ENCODE assay signal across 13 cellular contexts in genomic region chr6:129489215-129489765, GRCh38.
DNase-seq lines count a peak whose midpoint lies in the region; ATAC-seq, FAIRE-seq and TF ChIP-seq lines count a peak whose summit lies in the region.
"Had no signal": no experiment of that assay in that cellular context is flagged by ENCODE, and none has a peak within 500 bp of the region (broad histone marks: within the 10 kb centered on the region; RNA-seq: fewer than 3 reads in every experiment).

No MANE protein-coding gene starts in this region.

- H3K9me1 ChIP-seq in endothelial cell of umbilical vein (replicated peaks; ENCODE audit: control insufficient read depth, extremely low read depth, insufficient read depth, low read length): no peaks in the 10 kb centered on the region

- H3K27me3 ChIP-seq in PC-9 (ENCODE audit: insufficient read depth, low read depth): no peaks in the 10 kb centered on the region
- H3K27me3 ChIP-seq in endothelial cell of umbilical vein (ENCODE audit: control insufficient read depth in 2 of 2, insufficient read depth in 2 of 2, low read length in 2 of 2): no peaks in the 10 kb centered on the region
- no peaks in the 10 kb centered on the region for H3K27me3 ChIP-seq in skeletal muscle tissue (ENCODE audit: control insufficient read depth in 3 of 3, insufficient read depth in 3 of 3, low read length in 3 of 3)
- H3K27me3 ChIP-seq: body of pancreas, esophagus squamous epithelium had no signal

- POLR2A ChIA-PET in PC-9 (lab: Charles Lee; ENCODE audit: unreplicated experiment): interaction anchor here (0.7 kb wide), 2 partner anchors 171 to 365 kb away, joined by 3 to 9 read pairs; no protein-coding TSS in a partner anchor
- POLR2A ChIA-PET in endothelial cell of umbilical vein (lab: Charles Lee): no interaction called here

- H3K9me2 ChIP-seq in PC-9 (ENCODE audit: insufficient read depth): no peaks in the 10 kb centered on the region

- H3F3A ChIP-seq in PC-9 (ENCODE audit: insufficient read depth, low read depth): peaks cover 27% of the 10 kb centered on the region

- no peak overlapping the region for H3K4me3 ChIP-seq in PC-9
- no peak overlapping the region for H3K4me3 ChIP-seq in endothelial cell of umbilical vein (replicated peaks in 1 of 3; ENCODE audit: insufficient read depth in 1 of 3, low read depth in 1 of 3, low read length in 3 of 3)
- H3K4me3 ChIP-seq in skeletal muscle tissue (ENCODE audit: low read length in 3 of 3): no peak overlapping the region
- H3K4me3 ChIP-seq: body of pancreas, esophagus squamous epithelium had no signal

- intact Hi-C loops in PC-9 (cut with micrococcal nuclease; ENCODE audit: unreplicated experiment): no loop called here
- intact Hi-C loops in endothelial cell of umbilical vein (cut with micrococcal nuclease): no loop called here

- dilution Hi-C loops in endothelial cell of umbilical vein (cut with MboI; ENCODE audit: extremely low pct_ligation_motif_present, low sequenced_read_pairs): no loop called here

- no peak for DNase-seq in T-helper 2 cell treated with Interferon-gamma antibody and Interleukin-4, amounts not matched to agents 5 μg/mL and 100 μg/mL, for 36 hours (ENCODE audit: low spot score)
- no peak for DNase-seq in T-helper 2 cell
- DNase-seq in PC-9: no peak
- no peak for DNase-seq in endothelial cell of umbilical vein (ENCODE audit: low read depth, low spot score)
- DNase-seq in NCI-H2227 treated with DMSO at 0.1 percent for 48 hours (lab: John Stamatoyannopoulos, UW): no peak
- DNase-seq in islet precursor cell: no peak
- DNase-seq: activated CD4-positive, alpha-beta T cell treated with anti-CD3 and anti-CD28 coated beads for 4 hours; body of pancreas; esophagus squamous epithelium; KG1; NCI-H446 treated with DMSO at 0.1 percent for 48 hours had no signal

- H3K9me3 ChIP-seq in PC-9 (ENCODE audit: insufficient read depth, low read depth) (peaks cover 34% of the 10 kb centered on the region), endothelial cell of umbilical vein (replicated peaks; ENCODE audit: control insufficient read depth, insufficient read depth, low read length) (no peaks in the 10 kb centered on the region), skeletal muscle tissue (ENCODE audit: control insufficient read depth in 3 of 3, low read length in 3 of 3) (no peaks in the 10 kb centered on the region)
- H3K9me3 ChIP-seq: body of pancreas, esophagus squamous epithelium had no signal

- no peaks in the 10 kb centered on the region for H3K79me2 ChIP-seq in PC-9 (ENCODE audit: low read depth)
- H3K79me2 ChIP-seq in endothelial cell of umbilical vein (ENCODE audit: control insufficient read depth, insufficient read depth, low read length): no peaks in the 10 kb centered on the region

- no peaks in the 10 kb centered on the region for H3K9me3 Mint-ChIP-seq in T-helper 2 cell treated with Interferon-gamma antibody and Interleukin-4, amounts not matched to agents 5 μg/mL and 100 μg/mL, for 36 hours

- H3K36me3 Mint-ChIP-seq in T-helper 2 cell treated with Interferon-gamma antibody and Interleukin-4, amounts not matched to agents 5 μg/mL and 100 μg/mL, for 36 hours (ENCODE audit: low read depth): no peaks in the 10 kb centered on the region

- FAIRE-seq in endothelial cell of umbilical vein (lab: Jason Lieb, UNC): no peak

- no peak overlapping the region for H2AFZ ChIP-seq in PC-9
- H2AFZ ChIP-seq in endothelial cell of umbilical vein (ENCODE audit: low read depth, low read length): peak overlapping the region; percentile 51

- 0 out of 2 replicates have a peak, but pooled peaks cover 10% of the 10 kb centered on the region for H3K36me3 ChIP-seq in PC-9 (ENCODE audit: low read depth)
- H3K36me3 ChIP-seq in endothelial cell of umbilical vein (ENCODE audit: control insufficient read depth in 2 of 2, extremely low read depth in 1 of 2, insufficient read depth in 2 of 2, low read length in 2 of 2): no peaks in the 10 kb centered on the region
- peaks cover 0 to 10% (median 2%) of the 10 kb centered on the region in 3 donors for H3K36me3 ChIP-seq in skeletal muscle tissue (ENCODE audit: control insufficient read depth in 3 of 3, insufficient read depth in 3 of 3, low read length in 3 of 3)
- H3K36me3 ChIP-seq: esophagus squamous epithelium had no signal

- TF ChIP-seq POLR2A in endothelial cell of umbilical vein (IDR thresholded peaks at IDR 0.05; ENCODE audit: low read depth, low read length): no peak

- H3K9ac ChIP-seq in endothelial cell of umbilical vein (replicated peaks; ENCODE audit: extremely low read depth, insufficient read depth, low read length): peak overlapping the region; percentile 14
- no peak overlapping the region for H3K9ac ChIP-seq in skeletal muscle tissue (ENCODE audit: low read depth in 1 of 3, low read length in 3 of 3)

- BruUV-seq in PC-9 (replicated peaks; lab: Mats Ljungman, UMichigan) (no TSS peak), endothelial cell of umbilical vein (replicated peaks; lab: Mats Ljungman, UMichigan) (no TSS peak)

- H3K27ac Mint-ChIP-seq in T-helper 2 cell treated with Interferon-gamma antibody and Interleukin-4, amounts not matched to agents 5 μg/mL and 100 μg/mL, for 36 hours: peak overlapping the region; percentile 0

- ATAC-seq in GM18909 (IDR thresholded peaks at IDR 0.05; ENCODE audit: poor library complexity, unreplicated experiment): no peak
- ATAC-seq: body of pancreas had no signal

- no peaks in the 10 kb centered on the region for H3K27me3 Mint-ChIP-seq in T-helper 2 cell treated with Interferon-gamma antibody and Interleukin-4, amounts not matched to agents 5 μg/mL and 100 μg/mL, for 36 hours (ENCODE audit: low read depth)

- H3K4me3 Mint-ChIP-seq in T-helper 2 cell treated with Interferon-gamma antibody and Interleukin-4, amounts not matched to agents 5 μg/mL and 100 μg/mL, for 36 hours: no peak overlapping the region

- CTCF ChIA-PET in PC-9 (lab: Charles Lee) (interaction anchor here (0.7 kb wide), 1 partner anchor 794 kb away, joined by 3 read pairs; no protein-coding TSS in a partner anchor), endothelial cell of umbilical vein (lab: Charles Lee) (interaction anchor here (1.1 to 3.0 kb wide), 3 partner anchors 10 to 119 kb away, joined by 4 to 19 read pairs (median 5); no protein-coding TSS in a partner anchor)

- peak overlapping the region; percentile 98 for H3K27ac ChIP-seq in PC-9
- peak overlapping the region; percentile 99 for H3K27ac ChIP-seq in endothelial cell of umbilical vein (ENCODE audit: insufficient read depth, low read depth, low read length)
- H3K27ac ChIP-seq in skeletal muscle tissue (ENCODE audit: low read depth, low read length): peak overlapping the region; percentile 26

- TF ChIP-seq CTCF in PC-9 (conservative IDR thresholded peaks at IDR 0.05) (no peak), endothelial cell of umbilical vein (IDR thresholded peaks at IDR 0.05; ENCODE audit: extremely low read depth in 1 of 2, insufficient read depth in 1 of 2, low read depth in 1 of 2, low read length in 2 of 2) (no peak)

- H3K4me2 ChIP-seq in PC-9 (no peak overlapping the region), endothelial cell of umbilical vein (ENCODE audit: insufficient read depth, low read length) (peak overlapping the region; percentile 12)

- H4K20me1 ChIP-seq in PC-9 (ENCODE audit: insufficient read depth): no peaks in the 10 kb centered on the region
- H4K20me1 ChIP-seq in endothelial cell of umbilical vein (replicated peaks; ENCODE audit: control insufficient read depth, extremely low read depth, insufficient read depth, low read length): no peaks in the 10 kb centered on the region

- peaks cover 31% of the 10 kb centered on the region for H3K4me1 Mint-ChIP-seq in T-helper 2 cell treated with Interferon-gamma antibody and Interleukin-4, amounts not matched to agents 5 μg/mL and 100 μg/mL, for 36 hours (ENCODE audit: low read depth)

- H3K4me1 ChIP-seq in PC-9 (replicated peaks; ENCODE audit: insufficient read depth) (peaks cover 35% of the 10 kb centered on the region), endothelial cell of umbilical vein (ENCODE audit: control insufficient read depth, extremely low read depth, insufficient read depth, low read length) (peaks cover 51% of the 10 kb centered on the region), skeletal muscle tissue (ENCODE audit: control insufficient read depth in 3 of 3, insufficient read depth in 3 of 3, low read length in 3 of 3) (peaks cover 3 to 9% (median 7%) of the 10 kb centered on the region in 3 donors)
- H3K4me1 ChIP-seq: body of pancreas had no signal

TF ChIP-seq in endothelial cell of umbilical vein, 7 proteins besides CTCF, POLR2A, EP300 and RAD21:
- no peak for TF ChIP-seq GATA2 (IDR thresholded peaks at IDR 0.05; ENCODE audit: insufficient read depth, insufficient read length, low read depth, low read length)
- no peak for TF ChIP-seq EZH2 (IDR thresholded peaks at IDR 0.05; ENCODE audit: borderline replicate concordance, low read depth, low read length, severe bottlenecking)
- TF ChIP-seq MAX (IDR thresholded peaks at IDR 0.05; ENCODE audit: insufficient read depth, insufficient read length): no peak
- no peak for TF ChIP-seq POLR2AphosphoS5 (IDR thresholded peaks at IDR 0.05; ENCODE audit: insufficient read depth, low read depth, low read length)
- TF ChIP-seq FOS (IDR thresholded peaks at IDR 0.05; ENCODE audit: borderline replicate concordance, insufficient read depth, low read length): no peak
- no peak for TF ChIP-seq MYC (IDR thresholded peaks at IDR 0.05; ENCODE audit: low read depth, low read length)
- no peak for TF ChIP-seq JUN (IDR thresholded peaks at IDR 0.05; ENCODE audit: borderline replicate concordance, insufficient read depth, insufficient read length, low read depth)

Comparison
In these comparisons a context has a peak if more than half of its experiments do, and no peak if none do; other contexts are left out.
1. H3K27ac ChIP-seq: peak in every context shown above with its lines; median percentile 99 in endothelial cell of umbilical vein; 98 in PC-9; 26 in skeletal muscle tissue.